In genomic region chr3:173529062-173529711, GRCh38 we compare ENCODE assay signal across 8 cellular contexts.
DNase-seq lines count a peak whose midpoint lies in the region; ATAC-seq lines count a peak whose summit lies in the region.

No MANE protein-coding gene starts in this region.

- DNase-seq in SIG-M5 treated with dmso at 0.1 percent for 504 hours (lab: John Stamatoyannopoulos, UW; ENCODE audit: unreplicated experiment) (peak; percentile 38), SIG-M5 (lab: John Stamatoyannopoulos, UW) (no peak), NCI-H510A (lab: John Stamatoyannopoulos, UW) (peak; percentile 28), NCI-H1048 (lab: John Stamatoyannopoulos, UW) (no peak), NCI-H345 treated with DMSO at 0.1 percent for 48 hours (lab: John Stamatoyannopoulos, UW; ENCODE audit: unreplicated experiment) (no peak)
- DNase-seq in stimulated activated CD4-positive, alpha-beta T cell treated with anti-CD3 and anti-CD28 coated beads, Interleukin-2, amount 100 ng/mL, for 24 hours, result no peak

- ATAC-seq in HG02840 (IDR thresholded peaks at IDR 0.05; ENCODE audit: low FRiP score, unreplicated experiment), result peak; percentile 97
- ATAC-seq in esophagus mucosa, result peak; percentile 51

Comparison
In these comparisons a context has a peak if more than half of its experiments do, and no peak if none do; other contexts are left out.
1. DNase-seq: peak in SIG-M5 treated with dmso at 0.1 percent for 504 hours (single experiment) and NCI-H510A (single experiment); none in SIG-M5 (single experiment), NCI-H1048 (single experiment), NCI-H345 treated with DMSO at 0.1 percent for 48 hours (single experiment) and stimulated activated CD4-positive, alpha-beta T cell treated with anti-CD3 and anti-CD28 coated beads, Interleukin-2, amount 100 ng/mL, for 24 hours (0 of 2).